Comparison of ENCODE assay signal across 21 cellular contexts in genomic region chr17:41625602-41626001, GRCh38. TPM values are rescaled to one million over a fixed set of nuclear protein-coding genes. Genes with fewer than 3 reads are reported as not detected.
DNase-seq lines count a peak whose midpoint lies in the region; ATAC-seq and TF ChIP-seq lines count a peak whose summit lies in the region.
"Had no signal": no experiment of that assay in that cellular context is flagged by ENCODE, and none has a peak within 500 bp of the region (broad histone marks: within the 10 kb centered on the region; RNA-seq: fewer than 3 reads in every experiment).

No MANE protein-coding gene starts in this region.

- peaks cover 14% of the 10 kb centered on the region; the same call in 1 of the 2 replicates for H3K4me1 ChIP-seq in PC-3 (ENCODE audit: insufficient read depth, low read length)
- H3K4me1 ChIP-seq: transverse colon had no signal

- H3K4me3 Mint-ChIP-seq in dendritic cell treated with granulocyte-macrophage colony-stimulating factor and Interleukin-4, amounts not matched to agents 40 ng/mL and 50 ng/mL, for 4 days: no peak overlapping the region
- H3K4me3 Mint-ChIP-seq in effector memory CD8-positive, alpha-beta T cell: no peak overlapping the region
- H3K4me3 Mint-ChIP-seq: activated CD4-positive, alpha-beta memory T cell treated with anti-CD3 and anti-CD28 coated beads for 36 hours; activated T-cell treated with anti-CD3 and anti-CD28 coated beads, Interleukin-2, amount 50 U/mL, for 72 hours; natural killer cell had no signal

- peaks cover 37% of the 10 kb centered on the region for H3K27me3 Mint-ChIP-seq in dendritic cell treated with granulocyte-macrophage colony-stimulating factor and Interleukin-4, amounts not matched to agents 40 ng/mL and 50 ng/mL, for 4 days
- H3K27me3 Mint-ChIP-seq in effector memory CD8-positive, alpha-beta T cell: peaks cover 20 to 73% of the 10 kb centered on the region in 2 donors

- H3K4me3 ChIP-seq in PC-3 (ENCODE audit: low read length): no peak overlapping the region
- H3K4me3 ChIP-seq: transverse colon had no signal

- H3K4me2 ChIP-seq in PC-3 (ENCODE audit: low read length): no peak overlapping the region

- no peak for TF ChIP-seq CTCF in PC-3 (conservative IDR thresholded peaks at IDR 0.05; ENCODE audit: low read depth, low read length)

- H3K79me2 ChIP-seq in PC-3 (ENCODE audit: low read length): no peaks in the 10 kb centered on the region

- intact Hi-C loops in PC-3 (cut with micrococcal nuclease) (no loop called here), posterior vena cava (cut with DNase I) (no loop called here)
- intact Hi-C loops in dendritic cell treated with granulocyte-macrophage colony-stimulating factor and Interleukin-4, amounts not matched to agents 40 ng/mL and 50 ng/mL, for 4 days (cut with micrococcal nuclease): no loop called here

- H3K36me3 Mint-ChIP-seq in dendritic cell treated with granulocyte-macrophage colony-stimulating factor and Interleukin-4, amounts not matched to agents 40 ng/mL and 50 ng/mL, for 4 days (ENCODE audit: low read depth): no peaks in the 10 kb centered on the region
- H3K36me3 Mint-ChIP-seq in effector memory CD8-positive, alpha-beta T cell (ENCODE audit: insufficient read depth): no peaks in the 10 kb centered on the region
- H3K36me3 Mint-ChIP-seq: activated CD4-positive, alpha-beta memory T cell treated with anti-CD3 and anti-CD28 coated beads for 36 hours; natural killer cell had no signal

- H3K9me3 ChIP-seq in PC-3 (ENCODE audit: low read length): no peaks in the 10 kb centered on the region
- H3K9me3 ChIP-seq: transverse colon had no signal

- H3K4me1 Mint-ChIP-seq in dendritic cell treated with granulocyte-macrophage colony-stimulating factor and Interleukin-4, amounts not matched to agents 40 ng/mL and 50 ng/mL, for 4 days (ENCODE audit: low read depth): peaks cover 59% of the 10 kb centered on the region
- no peaks in the 10 kb centered on the region for H3K4me1 Mint-ChIP-seq in effector memory CD8-positive, alpha-beta T cell (ENCODE audit: low read depth in 2 of 2)
- H3K4me1 Mint-ChIP-seq: natural killer cell had no signal

- CTCF ChIA-PET in PC-3 (lab: Charles Lee): no interaction called here

- H3K9me2 ChIP-seq in PC-3 (replicated peaks; ENCODE audit: low read length): no peaks in the 10 kb centered on the region

- BruUV-seq in PC-3 (replicated peaks; lab: Mats Ljungman, UMichigan): no TSS peak

- H3K36me3 ChIP-seq in PC-3 (ENCODE audit: low read depth, low read length): no peaks in the 10 kb centered on the region
- H3K36me3 ChIP-seq: transverse colon had no signal

- no peaks in the 10 kb centered on the region for H4K20me1 ChIP-seq in PC-3 (ENCODE audit: low read length)

- ATAC-seq in PC-3 (no peak; the same call in 1 of the 2 replicates), GM18858 (IDR thresholded peaks at IDR 0.05; ENCODE audit: unreplicated experiment) (no peak)
- no peak for ATAC-seq in effector memory CD8-positive, alpha-beta T cell (replicated peaks)
- ATAC-seq: activated T-cell treated with anti-CD3 and anti-CD28 coated beads, Interleukin-2, amount 50 U/mL, for 72 hours; natural killer cell had no signal

- H3K27me3 ChIP-seq in PC-3 (ENCODE audit: low read length): no peaks in the 10 kb centered on the region

- POLR2A ChIA-PET in PC-3 (lab: Charles Lee; ENCODE audit: unreplicated experiment): no interaction called here

- peak overlapping the region; percentile 71 for H3K27ac Mint-ChIP-seq in dendritic cell treated with granulocyte-macrophage colony-stimulating factor and Interleukin-4, amounts not matched to agents 40 ng/mL and 50 ng/mL, for 4 days
- no peak overlapping the region for H3K27ac Mint-ChIP-seq in effector memory CD8-positive, alpha-beta T cell
- H3K27ac Mint-ChIP-seq: activated CD4-positive, alpha-beta memory T cell treated with anti-CD3 and anti-CD28 coated beads for 36 hours; activated T-cell treated with anti-CD3 and anti-CD28 coated beads, Interleukin-2, amount 50 U/mL, for 72 hours; natural killer cell had no signal

- H3K9ac ChIP-seq in PC-3 (ENCODE audit: low read length): peak overlapping the region; percentile 62

- DNase-seq in GF-D8 (lab: John Stamatoyannopoulos, UW) (peak; percentile 7), PC-3 (peak; percentile 71), posterior vena cava (ENCODE audit: low spot score) (peak; percentile 75), GM19240 (ENCODE audit: insufficient read length, low spot score) (no peak)
- no peak for DNase-seq in stimulated activated CD8-positive, alpha-beta memory T cell treated with anti-CD3 and anti-CD28 coated beads, Interleukin-4, amount 100 ng/mL, for 48 hours
- DNase-seq in effector memory CD8-positive, alpha-beta T cell: no peak
- DNase-seq: activated CD4-positive, alpha-beta memory T cell treated with anti-CD3 and anti-CD28 coated beads for 36 hours; activated T-cell treated with anti-CD3 and anti-CD28 coated beads, Interleukin-2, amount 50 U/mL, for 72 hours; amygdala; hypothalamus; natural killer cell; NCI-H146; NCI-H345; retina; stimulated activated CD4-positive, alpha-beta T cell treated with anti-CD3 and anti-CD28 coated beads, Interleukin-4, amount 100 ng/mL, for 1 hour; transverse colon had no signal

- H2AFZ ChIP-seq in PC-3 (ENCODE audit: low read length): no peak overlapping the region

- H3K9me3 Mint-ChIP-seq in dendritic cell treated with granulocyte-macrophage colony-stimulating factor and Interleukin-4, amounts not matched to agents 40 ng/mL and 50 ng/mL, for 4 days: no peaks in the 10 kb centered on the region
- H3K9me3 Mint-ChIP-seq in effector memory CD8-positive, alpha-beta T cell: no peaks in the 10 kb centered on the region
- H3K9me3 Mint-ChIP-seq: activated CD4-positive, alpha-beta memory T cell treated with anti-CD3 and anti-CD28 coated beads for 36 hours; activated T-cell treated with anti-CD3 and anti-CD28 coated beads, Interleukin-2, amount 50 U/mL, for 72 hours; natural killer cell had no signal

- peak overlapping the region; percentile 77 for H3K27ac ChIP-seq in PC-3 (ENCODE audit: low read length)
- H3K27ac ChIP-seq: transverse colon had no signal

- no peaks in the 10 kb centered on the region for H3F3A ChIP-seq in PC-3 (ENCODE audit: low read length, unreplicated experiment)

RNA-seq across cellular contexts. Expression of gene KRT17, which starts 1.2 kb away (rescaled TPM):
- total RNA-seq in PC-3 (2014; rRNA removed) (92.1 and 115 TPM in 2 replicates), posterior vena cava (1 to 10 TPM; 2.8 to 5.1 TPM)
- total RNA-seq: activated CD4-positive, alpha-beta memory T cell treated with anti-CD3 and anti-CD28 coated beads for 36 hours; liver; natural killer cell had no signal

RNA-seq across cellular contexts. Expression of gene KRT16, which starts 13.0 kb away (rescaled TPM):
- 42.6 and 53.1 TPM in 2 replicates for total RNA-seq in PC-3 (2014; rRNA removed)
- not detected for total RNA-seq in posterior vena cava
- total RNA-seq: activated CD4-positive, alpha-beta memory T cell treated with anti-CD3 and anti-CD28 coated beads for 36 hours; activated T-cell treated with anti-CD3 and anti-CD28 coated beads, Interleukin-2, amount 50 U/mL, for 72 hours; dermis microvascular lymphatic vessel endothelial cell; fibroblast of lung; liver; natural killer cell had no signal

RNA-seq across cellular contexts. Expression of gene KRT14, which starts 38.9 kb away (rescaled TPM):
- total RNA-seq in PC-3 (2014; rRNA removed): 0.15 TPM in 1 of 2 replicates, not detected in the other
- 1 to 10 TPM; 1.3 to 2.0 TPM for total RNA-seq in posterior vena cava
- total RNA-seq: activated CD4-positive, alpha-beta memory T cell treated with anti-CD3 and anti-CD28 coated beads for 36 hours; activated T-cell treated with anti-CD3 and anti-CD28 coated beads, Interleukin-2, amount 50 U/mL, for 72 hours; dermis microvascular lymphatic vessel endothelial cell; fibroblast of lung; liver; natural killer cell had no signal

RNA-seq across cellular contexts. Expression of gene KRT9, which starts 53.7 kb away (rescaled TPM):
- total RNA-seq in PC-3 (2014; rRNA removed): 1.0 TPM in 1 of 2 replicates, not detected in the other
- total RNA-seq in posterior vena cava: not detected
- total RNA-seq: activated CD4-positive, alpha-beta memory T cell treated with anti-CD3 and anti-CD28 coated beads for 36 hours; activated T-cell treated with anti-CD3 and anti-CD28 coated beads, Interleukin-2, amount 50 U/mL, for 72 hours; dermis microvascular lymphatic vessel endothelial cell; fibroblast of lung; liver; natural killer cell; transverse colon had no signal

Comparison
In these comparisons a context has a peak if more than half of its experiments do, and no peak if none do; other contexts are left out.
1. DNase-seq: peak in GF-D8 (single experiment), PC-3 (single experiment) and posterior vena cava (single experiment); none in GM19240 (single experiment), stimulated activated CD8-positive, alpha-beta memory T cell treated with anti-CD3 and anti-CD28 coated beads, Interleukin-4, amount 100 ng/mL, for 48 hours (single experiment) and effector memory CD8-positive, alpha-beta T cell (0 of 3).
2. RNA of gene KRT17, which starts 1.2 kb away (total RNA-seq): 92.1 to 115 TPM in PC-3; 2.8 to 5.1 TPM in posterior vena cava; every median in the first group is over 10 times any median in the second.
3. RNA of gene KRT16, which starts 13.0 kb away (total RNA-seq): 42.6 to 53.1 TPM in PC-3; not detected in posterior vena cava; every median in the first group is over 10 times any median in the second.